In genomic region chr11:129720994-129721393, GRCh38 we compare ENCODE assay signal across 16 cellular contexts.
"Had no signal": no experiment of that assay in that cellular context is flagged by ENCODE, and none has a peak within 500 bp of the region (broad histone marks: within the 10 kb centered on the region; RNA-seq: fewer than 3 reads in every experiment).

No MANE protein-coding gene starts in this region.

- H3K27me3 Mint-ChIP-seq: T-helper 17 cell had no signal

- DNase-seq: Karpas-422; KG1; MG63; NCI-H1092; NCI-H1417 treated with DMSO at 0.1 percent for 48 hours; NCI-H1694 treated with DMSO at 0.1 percent for 48 hours; NCI-H2029 treated with DMSO at 0.1 percent for 48 hours; NCI-H2227 treated with DMSO at 0.1 percent for 48 hours; NCI-H82; NK-92 treated with Interleukin-12 subunit alpha and Interleukin-12 subunit beta, amount 100 ng/mL, for 24 hours; PC-3; SHP77; T-helper 1 cell; T-helper 17 cell had no signal

- H3K27ac Mint-ChIP-seq: T-helper 17 cell had no signal

- H3K4me3 ChIP-seq: MG63 had no signal

- H3K9me3 ChIP-seq: MG63 had no signal

- H3K27me3 ChIP-seq: MG63 had no signal

- H3K4me3 Mint-ChIP-seq: T-helper 17 cell had no signal

- H3K27ac ChIP-seq: RWPE1 had no signal

- ATAC-seq: PC-3, SK-N-SH treated with all-trans-retinoic acid at 6 μM for 48 hours, T-helper 17 cell had no signal

- H3K36me3 ChIP-seq: MG63 had no signal
